In the genomic region with DNA sequence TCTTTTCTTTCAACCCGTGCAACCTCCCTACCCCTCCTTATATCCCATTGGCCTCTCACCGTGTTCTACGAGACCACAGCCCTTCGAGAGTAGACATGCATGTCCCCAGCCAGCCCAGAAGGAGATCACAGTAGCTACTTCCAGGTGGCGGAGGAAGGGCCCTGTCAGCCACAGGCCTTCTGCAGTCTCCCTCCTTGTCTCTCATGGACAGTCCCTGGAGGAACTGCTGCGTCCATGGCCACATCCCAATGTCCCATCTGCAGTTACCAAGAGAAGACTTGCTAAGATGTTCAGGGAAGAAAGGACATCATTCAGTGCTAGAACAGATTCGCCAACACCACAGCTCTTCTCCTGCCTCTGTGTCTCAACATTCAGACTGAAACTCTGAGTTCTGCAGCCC, we compare ENCODE assay signal across 25 cellular contexts.
DNase-seq lines count a peak whose midpoint lies in the region; ATAC-seq and TF ChIP-seq lines count a peak whose summit lies in the region.
"Had no signal": no experiment of that assay in that cellular context is flagged by ENCODE, and none has a peak within 500 bp of the region (broad histone marks: within the 10 kb centered on the region; RNA-seq: fewer than 3 reads in every experiment).

No MANE protein-coding gene starts in this region.

- no peaks in the 10 kb centered on the region for H3K9me3 Mint-ChIP-seq in neural progenitor cell
- H3K9me3 Mint-ChIP-seq: CD4-positive, CD25-positive, alpha-beta regulatory T cell; GM23338 had no signal

- no peaks in the 10 kb centered on the region for H3K9me2 ChIP-seq in PC-3 (replicated peaks; ENCODE audit: low read length)

- H3K79me2 ChIP-seq in PC-3 (ENCODE audit: low read length) (no peaks in the 10 kb centered on the region), neural progenitor cell (ENCODE audit: low read depth) (no peaks in the 10 kb centered on the region)

- H3K9me3 ChIP-seq in PC-3 (ENCODE audit: low read length) (no peaks in the 10 kb centered on the region), neural progenitor cell (ENCODE audit: low read depth) (no peaks in the 10 kb centered on the region)
- H3K9me3 ChIP-seq: A549 had no signal

- H3K36me3 ChIP-seq in PC-3 (ENCODE audit: low read depth, low read length) = no peaks in the 10 kb centered on the region
- no peaks in the 10 kb centered on the region for H3K36me3 ChIP-seq in neural progenitor cell

- CTCF ChIA-PET in PC-3 (lab: Charles Lee) = no interaction called here

- H2AFZ ChIP-seq in PC-3 (ENCODE audit: low read length) = 0 out of 2 replicates have a peak overlapping the region, but pooled peaks have one; percentile 26
- H2AFZ ChIP-seq in neural progenitor cell (replicated peaks) = no peak overlapping the region

- H3K27ac ChIP-seq in PC-3 (ENCODE audit: low read length) = peak overlapping the region; percentile 32; the same call in 1 of the 2 replicates
- peak overlapping the region; percentile 12 to 100 (median 97) for H3K27ac ChIP-seq in dorsolateral prefrontal cortex
- H3K27ac ChIP-seq in neural progenitor cell = no peak overlapping the region
- H3K27ac ChIP-seq in temporal lobe (ENCODE audit: low read depth, low read length) = peak overlapping the region; percentile 100
- H3K27ac ChIP-seq: A549 had no signal

- H3K4me1 Mint-ChIP-seq in neural progenitor cell = peaks cover 61% of the 10 kb centered on the region

- POLR2A ChIA-PET in PC-3 (lab: Charles Lee; ENCODE audit: unreplicated experiment) = no interaction called here

- intact Hi-C loops in PC-3 (cut with micrococcal nuclease) = no loop called here
- intact Hi-C loops in dorsolateral prefrontal cortex (cut with DNase I) = loop anchor here (2.0 to 5.0 kb wide), 2 partner anchors 171 to 496 kb away; no protein-coding TSS in a partner anchor

- H3K27ac Mint-ChIP-seq in neural progenitor cell = peak overlapping the region; percentile 18
- H3K27ac Mint-ChIP-seq: B cell; CD4-positive, CD25-positive, alpha-beta regulatory T cell; GM23338 had no signal

- H3K4me2 ChIP-seq in PC-3 (ENCODE audit: low read length) = no peak overlapping the region
- H3K4me2 ChIP-seq in neural progenitor cell = no peak overlapping the region
- H3K4me2 ChIP-seq: A549, GM23338 had no signal

- H3K27me3 Mint-ChIP-seq in neural progenitor cell (ENCODE audit: insufficient read depth, low read depth) = peaks cover 10% of the 10 kb centered on the region
- H3K27me3 Mint-ChIP-seq: B cell had no signal

- no peaks in the 10 kb centered on the region for H4K20me1 ChIP-seq in PC-3 (ENCODE audit: low read length)
- H4K20me1 ChIP-seq in neural progenitor cell (ENCODE audit: low read depth) = no peaks in the 10 kb centered on the region

- DNase-seq in PC-3 = no peak
- DNase-seq in dorsolateral prefrontal cortex = no peak
- no peak for DNase-seq in neural progenitor cell (ENCODE audit: low spot score)
- no peak for DNase-seq in UCSD-AML1 (lab: John Stamatoyannopoulos, UW; ENCODE audit: unreplicated experiment)
- DNase-seq: CD4-positive, CD25-positive, alpha-beta regulatory T cell; COR-L47; DMS 273 treated with DMSO at 0.1 percent for 48 hours; DND-41; HCEC 1CT; KBM-7; MM.1S; NCI-H1092 treated with DMSO at 0.1 percent for 48 hours; NCI-H146; NCI-H2029; NCI-H226; NCI-H510A treated with DMSO at 0.1 percent for 48 hours; NCI-H748 treated with DMSO at 0.1 percent for 48 hours had no signal

- no peaks in the 10 kb centered on the region for H3K27me3 ChIP-seq in PC-3 (ENCODE audit: low read length)
- no peaks in the 10 kb centered on the region for H3K27me3 ChIP-seq in dorsolateral prefrontal cortex
- no peaks in the 10 kb centered on the region for H3K27me3 ChIP-seq in neural progenitor cell

- H3K9ac ChIP-seq in PC-3 (ENCODE audit: low read length) (no peak overlapping the region), neural progenitor cell (no peak overlapping the region)

- no peak overlapping the region for H3K4me3 ChIP-seq in PC-3 (ENCODE audit: low read length)
- H3K4me3 ChIP-seq in dorsolateral prefrontal cortex = peak overlapping the region in 7 of 59 donors; percentile 2 to 32 (median 9)
- no peak overlapping the region for H3K4me3 ChIP-seq in neural progenitor cell
- H3K4me3 ChIP-seq: A549, GM23338 had no signal

- H3F3A ChIP-seq in PC-3 (ENCODE audit: low read length, unreplicated experiment) (no peaks in the 10 kb centered on the region), neural progenitor cell (ENCODE audit: low read depth) (no peaks in the 10 kb centered on the region)

- no peak overlapping the region for H3K4me3 Mint-ChIP-seq in neural progenitor cell
- H3K4me3 Mint-ChIP-seq: B cell; CD4-positive, CD25-positive, alpha-beta regulatory T cell; GM23338 had no signal

- BruUV-seq in PC-3 (replicated peaks; lab: Mats Ljungman, UMichigan) = no TSS peak

- no peaks in the 10 kb centered on the region for H3K36me3 Mint-ChIP-seq in neural progenitor cell
- H3K36me3 Mint-ChIP-seq: CD4-positive, CD25-positive, alpha-beta regulatory T cell had no signal

- peaks cover 39% of the 10 kb centered on the region for H3K4me1 ChIP-seq in PC-3 (ENCODE audit: insufficient read depth, low read length)
- peaks cover 3% of the 10 kb centered on the region for H3K4me1 ChIP-seq in neural progenitor cell
- H3K4me1 ChIP-seq: A549 had no signal

- TF ChIP-seq CTCF in PC-3 (conservative IDR thresholded peaks at IDR 0.05; ENCODE audit: low read depth, low read length) (no peak), dorsolateral prefrontal cortex (IDR thresholded peaks at IDR 0.05 in 54 of 56, conservative IDR thresholded peaks at IDR 0.05 in 2 of 56; ENCODE audit: low read depth in 1 of 56, partially characterized antibody in 56 of 56) (no peak), neural progenitor cell (IDR thresholded peaks at IDR 0.05) (no peak)

- ATAC-seq in PC-3 (no peak), GM18868 (IDR thresholded peaks at IDR 0.05; ENCODE audit: unreplicated experiment) (no peak), GM19463 (IDR thresholded peaks at IDR 0.05; ENCODE audit: unreplicated experiment) (no peak), HG03135 (IDR thresholded peaks at IDR 0.05; ENCODE audit: unreplicated experiment) (no peak)
- ATAC-seq: A549, GM23338, Right ventricle myocardium inferior had no signal
